8 cellular contexts compared by ENCODE assay signal in genomic region chr3:188947983-188948657, GRCh38.
DNase-seq lines count a peak whose midpoint lies in the region; ATAC-seq and TF ChIP-seq lines count a peak whose summit lies in the region.

No MANE protein-coding gene starts in this region.

- peak overlapping the region in 6 of 11 experiments; percentile 47 to 86 (median 76); a peak in 11 of 22 replicates for H3K9ac ChIP-seq in BLaER1 treated with 17β-estradiol and CSF1 and Interleukin-3, amounts not matched to agents 10 nM and 100 nM

- ATAC-seq in T-helper 17 cell (no peak), GM18517 (IDR thresholded peaks at IDR 0.05; ENCODE audit: unreplicated experiment) (no peak), HG02642 (IDR thresholded peaks at IDR 0.05; ENCODE audit: poor library complexity, unreplicated experiment) (no peak)

- no peak overlapping the region; a peak in 2 of 20 replicates for H3K4me3 ChIP-seq in BLaER1 treated with 17β-estradiol and CSF1 and Interleukin-3, amounts not matched to agents 10 nM and 100 nM
- peak overlapping the region; percentile 30 to 61 for H3K4me3 ChIP-seq in foreskin fibroblast (ENCODE audit: low read depth in 1 of 2, low read length in 2 of 2)
- peak overlapping the region in 1 of 2 experiments; percentile 46 for H3K4me3 ChIP-seq in neutrophil (ENCODE audit: low read depth in 1 of 2, low read length in 1 of 2)

- peak overlapping the region in 6 of 11 experiments; percentile 66 to 97 (median 86); a peak in 12 of 22 replicates for H3K27ac ChIP-seq in BLaER1 treated with 17β-estradiol and CSF1 and Interleukin-3, amounts not matched to agents 10 nM and 100 nM
- H3K27ac ChIP-seq in neutrophil, result peak overlapping the region; percentile 78

- peaks cover 29% of the 10 kb centered on the region for H3K27me3 Mint-ChIP-seq in T-helper 17 cell

- H3K36me3 Mint-ChIP-seq in T-helper 17 cell (ENCODE audit: low read depth), result peaks cover 6% of the 10 kb centered on the region

- peaks cover 9% of the 10 kb centered on the region for H3K4me1 Mint-ChIP-seq in T-helper 17 cell

- peak overlapping the region; percentile 27 to 87 (median 73); a peak in 20 of 22 replicates for H3K4me2 ChIP-seq in BLaER1 treated with 17β-estradiol and CSF1 and Interleukin-3, amounts not matched to agents 10 nM and 100 nM

- peaks cover 0 to 2% (median 0%) of the 10 kb centered on the region in 11 experiments; a peak in 2 of 22 replicates for H3K36me3 ChIP-seq in BLaER1 treated with 17β-estradiol and CSF1 and Interleukin-3, amounts not matched to agents 10 nM and 100 nM
- no peaks in the 10 kb centered on the region for H3K36me3 ChIP-seq in neutrophil

- H3K27ac Mint-ChIP-seq in T-helper 17 cell, result no peak overlapping the region

- peaks cover 0 to 22% (median 0%) of the 10 kb centered on the region in 11 experiments; a peak in 9 of 22 replicates for H3K9me3 ChIP-seq in BLaER1 treated with 17β-estradiol and CSF1 and Interleukin-3, amounts not matched to agents 10 nM and 100 nM (replicated peaks in 1 of 11)
- no peaks in the 10 kb centered on the region for H3K9me3 ChIP-seq in T-helper 17 cell (ENCODE audit: control insufficient read depth, low read length, poor library complexity, severe bottlenecking)
- H3K9me3 ChIP-seq in neutrophil, result no peaks in the 10 kb centered on the region

- peak; percentile 72 for DNase-seq in NCI-H1048 (lab: John Stamatoyannopoulos, UW)
- no peak for DNase-seq in T-helper 17 cell
- peak; percentile 98 for DNase-seq in foreskin fibroblast
- no peak for DNase-seq in ecto neural progenitor cell (ENCODE audit: low spot score)

- no peaks in the 10 kb centered on the region for H3K27me3 ChIP-seq in BLaER1 treated with 17β-estradiol and CSF1 and Interleukin-3, amounts not matched to agents 10 nM and 100 nM
- H3K27me3 ChIP-seq in neutrophil, result no peaks in the 10 kb centered on the region

- peak overlapping the region; percentile 15 for H3K4me3 Mint-ChIP-seq in T-helper 17 cell

- TF ChIP-seq CTCF in foreskin fibroblast (IDR thresholded peaks at IDR 0.05; ENCODE audit: low read depth, low read length) (no peak), neutrophil (IDR thresholded peaks at IDR 0.05) (no peak)

- no peaks in the 10 kb centered on the region for H4K20me1 ChIP-seq in BLaER1 treated with 17β-estradiol and CSF1 and Interleukin-3, amounts not matched to agents 10 nM and 100 nM

- H3K4me1 ChIP-seq in BLaER1 treated with 17β-estradiol and CSF1 and Interleukin-3, amounts not matched to agents 10 nM and 100 nM, result peaks cover 19 to 100% (median 41%) of the 10 kb centered on the region in 10 experiments
- peaks cover 44 to 51% of the 10 kb centered on the region in 2 experiments for H3K4me1 ChIP-seq in neutrophil (ENCODE audit: control insufficient read depth in 1 of 2, insufficient read depth in 1 of 2, low read depth in 1 of 2, low read length in 1 of 2)

Comparison
In these comparisons a context has a peak if more than half of its experiments do, and no peak if none do; other contexts are left out.
1. H3K4me3 ChIP-seq: peak in foreskin fibroblast (2 of 2); none in BLaER1 treated with 17β-estradiol and CSF1 and Interleukin-3, amounts not matched to agents 10 nM and 100 nM (0 of 10).
2. DNase-seq: peak in NCI-H1048 (single experiment) and foreskin fibroblast (2 of 2); none in T-helper 17 cell (0 of 3) and ecto neural progenitor cell (single experiment).